Comparison of ENCODE assay signal across 8 cellular contexts in the genomic region with DNA sequence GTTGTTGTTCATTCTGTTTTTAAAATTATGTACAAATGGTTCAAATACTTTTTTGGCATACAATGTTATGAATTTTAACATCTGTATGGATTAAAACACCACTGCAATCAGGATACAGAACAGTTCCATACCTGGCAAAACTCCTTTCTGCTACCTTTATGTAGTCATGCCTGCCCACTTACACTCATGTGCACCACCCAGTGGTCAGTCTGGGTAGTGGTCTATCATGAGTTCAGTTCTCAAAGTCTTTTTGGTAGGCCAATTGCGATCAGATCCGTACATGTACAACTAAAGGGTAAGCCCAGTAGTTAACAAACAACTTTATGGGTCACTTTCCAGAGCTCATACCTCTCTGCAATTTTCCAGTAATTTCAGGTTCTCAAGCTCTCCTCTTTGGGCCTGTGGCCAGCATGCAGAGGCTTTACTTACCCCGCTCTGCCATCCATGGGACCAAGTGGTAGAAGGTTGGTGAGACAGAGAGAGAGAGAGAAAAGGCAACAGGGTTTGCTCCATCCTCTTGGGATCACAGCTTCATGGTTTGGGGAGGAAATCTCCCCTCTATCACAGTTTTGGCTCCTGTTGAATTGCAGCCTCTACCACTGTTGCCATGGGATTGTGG.
DNase-seq lines count a peak whose midpoint lies in the region; ATAC-seq, FAIRE-seq and TF ChIP-seq lines count a peak whose summit lies in the region.

No MANE protein-coding gene starts in this region.

- in situ Hi-C loops in mammary epithelial cell (cut with MboI; ENCODE audit: low sequenced_read_pairs in 2 of 2), result loop anchor here in 1 of 2 donors (10.0 kb wide), 1 partner anchor 395 kb away; no protein-coding TSS in a partner anchor

- BruUV-seq in mammary epithelial cell (replicated peaks; lab: Mats Ljungman, UMichigan), result no TSS peak

- no peak overlapping the region for H3K9ac ChIP-seq in mammary epithelial cell (ENCODE audit: insufficient read depth, low read length)

- dilution Hi-C loops in mammary epithelial cell (cut with HindIII; ENCODE audit: low sequenced_read_pairs), result no loop called here

- peak; percentile 75 for FAIRE-seq in G401.6 (lab: Jason Lieb, UNC)

- H3K4me2 ChIP-seq in mammary epithelial cell (ENCODE audit: insufficient read depth, low read depth, low read length), result no peak overlapping the region

- peak; percentile 83 for TF ChIP-seq CTCF in VCaP (conservative IDR thresholded peaks at IDR 0.05)
- peak; percentile 89 to 95 for TF ChIP-seq CTCF in mammary epithelial cell (conservative IDR thresholded peaks at IDR 0.05 in 1 of 2, IDR thresholded peaks at IDR 0.05 in 1 of 2; ENCODE audit: extremely low read depth in 1 of 2, insufficient read depth in 1 of 2, low read depth in 1 of 2, low read length in 2 of 2)

- ATAC-seq in GM21528 (IDR thresholded peaks at IDR 0.05; ENCODE audit: low FRiP score, unreplicated experiment) (peak; percentile 91), left colon (peak; percentile 82)

- DNase-seq in LHCN-M2 (ENCODE audit: low read depth), result peak; percentile 47
- peak; percentile 47 for DNase-seq in mammary epithelial cell
- DNase-seq in left colon, result peak; percentile 30 to 77
- DNase-seq in stimulated activated CD4-positive, alpha-beta T cell treated with anti-CD3 and anti-CD28 coated beads, TNF-alpha, amount 100 ng/mL, for 48 hours (ENCODE audit: low read depth in 3 of 3), result peak; percentile 32 to 57 (median 37)
- DNase-seq in 8988T, result no peak

- H3K4me1 ChIP-seq in mammary epithelial cell (ENCODE audit: insufficient read depth, low read length), result no peaks in the 10 kb centered on the region

- H4K20me1 ChIP-seq in mammary epithelial cell (ENCODE audit: insufficient read depth, low read length), result no peaks in the 10 kb centered on the region

- WGBS in mammary epithelial cell (ENCODE audit: low coverage, missing lambda C conversion rate), result 42% methylated on average over 3 of the region's 3 CpGs

- no peaks in the 10 kb centered on the region for H3K36me3 ChIP-seq in mammary epithelial cell (ENCODE audit: insufficient read depth, low read length)

- H3K4me3 ChIP-seq in mammary epithelial cell (replicated peaks in 1 of 3; ENCODE audit: insufficient read depth in 1 of 3, low read depth in 2 of 3, low read length in 3 of 3), result no peak overlapping the region

- H3K9me3 ChIP-seq in mammary epithelial cell (replicated peaks; ENCODE audit: insufficient read depth, low read length), result no peaks in the 10 kb centered on the region

- no peaks in the 10 kb centered on the region for H3K79me2 ChIP-seq in mammary epithelial cell (ENCODE audit: insufficient read depth, low read length)

- no peak overlapping the region for H2AFZ ChIP-seq in mammary epithelial cell (ENCODE audit: low read depth, low read length)

- intact Hi-C loops in mammary epithelial cell (cut with micrococcal nuclease), result loop anchor here (1.0 to 5.0 kb wide), 4 partner anchors 35 to 395 kb away; a partner anchor contains a TSS
- intact Hi-C loops in left colon (cut with DNase I, micrococcal nuclease), result loop anchor here in 1 of 2 donors (10.0 kb wide), 1 partner anchor 385 kb away; no protein-coding TSS in a partner anchor

- no peak overlapping the region for H3K27ac ChIP-seq in VCaP
- H3K27ac ChIP-seq in mammary epithelial cell (ENCODE audit: insufficient read depth, low read depth, low read length), result no peak overlapping the region

- H3K27me3 ChIP-seq in mammary epithelial cell (ENCODE audit: insufficient read depth, low read length), result no peaks in the 10 kb centered on the region

- CTCF ChIA-PET in mammary epithelial cell (lab: Charles Lee; ENCODE audit: low non-redundant PET), result no interaction called here
